ENCODE assay signal across 18 cellular contexts in the genomic region with DNA sequence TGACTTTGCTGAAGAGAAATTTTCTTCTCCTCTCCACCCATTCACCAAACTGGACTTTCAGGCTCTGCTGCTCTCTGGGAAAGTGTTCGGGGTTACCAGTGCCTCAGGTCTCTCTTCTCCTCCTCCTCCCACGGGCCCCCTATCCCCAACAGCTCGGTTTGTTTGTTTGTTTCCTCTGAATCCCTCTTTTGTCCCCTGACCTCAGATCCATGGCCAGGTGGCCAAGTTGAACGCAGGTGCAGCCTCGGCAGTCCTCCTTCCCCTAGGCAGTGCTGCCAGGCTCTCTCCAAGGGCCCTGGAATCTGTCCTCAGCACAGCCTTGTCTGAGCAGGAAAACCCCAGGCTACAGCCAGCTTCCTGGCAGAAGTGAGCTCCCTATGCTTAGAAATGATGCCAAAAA. TPM values are rescaled to one million over a fixed set of nuclear protein-coding genes. Genes with fewer than 3 reads are reported as not detected.
DNase-seq lines count a peak whose midpoint lies in the region; ATAC-seq and TF ChIP-seq lines count a peak whose summit lies in the region.
"Had no signal": no experiment of that assay in that cellular context is flagged by ENCODE, and none has a peak within 500 bp of the region (broad histone marks: within the 10 kb centered on the region; RNA-seq: fewer than 3 reads in every experiment).

No MANE protein-coding gene starts in this region.

- peak overlapping the region; percentile 9 for H3K27ac Mint-ChIP-seq in MCF 10A (ENCODE audit: low read depth, unreplicated experiment)
- H3K27ac Mint-ChIP-seq: activated T-cell treated with anti-CD3 and anti-CD28 coated beads, Interleukin-2, amount 50 U/mL, for 72 hours; CD4-positive, alpha-beta T cell; dendritic cell treated with granulocyte-macrophage colony-stimulating factor and Interleukin-4, amounts not matched to agents 40 ng/mL and 50 ng/mL, for 4 days had no signal

- POLR2A ChIA-PET in MCF 10A (lab: Yijun Ruan, JAX): interaction anchor here (0.7 to 3.7 kb wide), 4 partner anchors 8 to 61 kb away, joined by 3 to 53 read pairs (median 20); partner anchors contain the start of gene FHDC1

- H3K27me3 ChIP-seq in suprapubic skin (no peaks in the 10 kb centered on the region), gastrocnemius medialis (no peaks in the 10 kb centered on the region)
- H3K27me3 ChIP-seq: adrenal gland had no signal

- in situ Hi-C loops in gastrocnemius medialis (cut with MboI; ENCODE audit: low sequenced_read_pairs in 4 of 4): no loop called here

- peaks cover 18% of the 10 kb centered on the region for H3K4me1 Mint-ChIP-seq in MCF 10A (ENCODE audit: insufficient read depth, unreplicated experiment)
- H3K4me1 Mint-ChIP-seq: immature natural killer cell had no signal

- DNase-seq in HT-29 (ENCODE audit: low spot score) (peak; percentile 42), MCF 10A (ENCODE audit: unreplicated experiment) (no peak), left kidney (ENCODE audit: low read depth, low spot score) (peak; percentile 26), suprapubic skin (ENCODE audit: low spot score in 2 of 2) (no peak), gastrocnemius medialis (no peak), H4 (ENCODE audit: low spot score) (no peak), NCI-H524 (lab: John Stamatoyannopoulos, UW) (no peak)
- DNase-seq: activated CD4-positive, alpha-beta T cell treated with anti-CD3 and anti-CD28 coated beads, Interleukin-2, amount 50 U/mL, for 1 hour; activated T-cell treated with anti-CD3 and anti-CD28 coated beads, Interleukin-2, amount 50 U/mL, for 72 hours; CD4-positive, alpha-beta T cell; GF-D8; immature natural killer cell; MM.1S; NCI-H345; stimulated activated naive CD4-positive, alpha-beta T cell treated with Interleukin-2 at 50 U/mL for 16 hours had no signal

- intact Hi-C loops in MCF 10A (cut with micrococcal nuclease): no loop called here
- intact Hi-C loops in gastrocnemius medialis (cut with DNase I; ENCODE audit: low total_unique reads): no loop called here

- H3K4me3 ChIP-seq in suprapubic skin: no peak overlapping the region
- H3K4me3 ChIP-seq in gastrocnemius medialis: no peak overlapping the region
- H3K4me3 ChIP-seq: adrenal gland had no signal

- no peaks in the 10 kb centered on the region for H3K36me3 Mint-ChIP-seq in MCF 10A (ENCODE audit: insufficient read depth, unreplicated experiment)
- H3K36me3 Mint-ChIP-seq: immature natural killer cell had no signal

- BruUV-seq in MCF 10A (replicated peaks; lab: Mats Ljungman, UMichigan): no TSS peak

- TF ChIP-seq POLR2A in suprapubic skin (IDR thresholded peaks at IDR 0.05) (no peak), gastrocnemius medialis (IDR thresholded peaks at IDR 0.05) (no peak)

- TF ChIP-seq EP300 in suprapubic skin (IDR thresholded peaks at IDR 0.05): no peak

- CTCF ChIA-PET in MCF 10A (lab: Yijun Ruan, JAX): interaction anchor here (0.6 to 1.1 kb wide), 4 partner anchors 25 to 517 kb away, joined by 3 to 4 read pairs (median 3); no protein-coding TSS in a partner anchor

- no peaks in the 10 kb centered on the region for H3K36me3 ChIP-seq in suprapubic skin
- H3K36me3 ChIP-seq in gastrocnemius medialis: no peaks in the 10 kb centered on the region
- H3K36me3 ChIP-seq: adrenal gland had no signal

- H3K27ac ChIP-seq in suprapubic skin (peak overlapping the region; percentile 79), gastrocnemius medialis (no peak overlapping the region)
- H3K27ac ChIP-seq: adrenal gland had no signal

- H3K9me3 ChIP-seq in suprapubic skin (no peaks in the 10 kb centered on the region), gastrocnemius medialis (no peaks in the 10 kb centered on the region)
- H3K9me3 ChIP-seq: adrenal gland had no signal

- no peaks in the 10 kb centered on the region for H3K27me3 Mint-ChIP-seq in MCF 10A (ENCODE audit: insufficient read depth, unreplicated experiment)
- H3K27me3 Mint-ChIP-seq: dendritic cell treated with granulocyte-macrophage colony-stimulating factor and Interleukin-4, amounts not matched to agents 40 ng/mL and 50 ng/mL, for 4 days had no signal

- no peaks in the 10 kb centered on the region for H3K9me3 Mint-ChIP-seq in MCF 10A (ENCODE audit: unreplicated experiment)
- H3K9me3 Mint-ChIP-seq: activated T-cell treated with anti-CD3 and anti-CD28 coated beads, Interleukin-2, amount 50 U/mL, for 72 hours; CD4-positive, alpha-beta T cell; dendritic cell treated with granulocyte-macrophage colony-stimulating factor and Interleukin-4, amounts not matched to agents 40 ng/mL and 50 ng/mL, for 4 days; immature natural killer cell had no signal

- WGBS in suprapubic skin: 24% methylated on average over 5 of the region's 5 CpGs

- no peak overlapping the region for H3K4me3 Mint-ChIP-seq in MCF 10A (ENCODE audit: unreplicated experiment)
- H3K4me3 Mint-ChIP-seq: activated T-cell treated with anti-CD3 and anti-CD28 coated beads, Interleukin-2, amount 50 U/mL, for 72 hours; CD4-positive, alpha-beta T cell; dendritic cell treated with granulocyte-macrophage colony-stimulating factor and Interleukin-4, amounts not matched to agents 40 ng/mL and 50 ng/mL, for 4 days; immature natural killer cell had no signal

- peaks cover 37% of the 10 kb centered on the region for H3K4me1 ChIP-seq in suprapubic skin
- no peaks in the 10 kb centered on the region for H3K4me1 ChIP-seq in gastrocnemius medialis
- H3K4me1 ChIP-seq: adrenal gland had no signal

- TF ChIP-seq CTCF in MCF 10A (IDR thresholded peaks at IDR 0.05; ENCODE audit: unreplicated experiment) (no peak), suprapubic skin (IDR thresholded peaks at IDR 0.05) (no peak), gastrocnemius medialis (IDR thresholded peaks at IDR 0.05 in 4 of 5, conservative IDR thresholded peaks at IDR 0.05 in 1 of 5) (no peak)

- no peak for ATAC-seq in gastrocnemius medialis
- ATAC-seq: activated T-cell treated with anti-CD3 and anti-CD28 coated beads, Interleukin-2, amount 50 U/mL, for 72 hours; sciatic nerve had no signal

RNA-seq across cellular contexts. Expression of gene FHDC1, which starts 60.0 kb away (rescaled TPM):
- 2.8 and 3.0 TPM in 2 replicates for total RNA-seq in HT-29 (2014; rRNA removed; shearing (Covaris generic))
- total RNA-seq in MCF 10A (2022) (2.0 and 2.7 TPM in 2 replicates), suprapubic skin (10 to 100 TPM; 21.9 to 39.6 (median 28.7) TPM), gastrocnemius medialis (under 1 TPM; 0.29 to 0.52 (median 0.45) TPM)
- 0.10 and 0.15 TPM in 2 replicates for total RNA-seq in H4 (2014; rRNA removed; shearing (Covaris generic))

Comparison
In these comparisons a context has a peak if more than half of its experiments do, and no peak if none do; other contexts are left out.
1. DNase-seq: peak in HT-29 (single experiment) and left kidney (single experiment); none in MCF 10A (single experiment), suprapubic skin (0 of 2), gastrocnemius medialis (0 of 2), H4 (single experiment) and NCI-H524 (0 of 2).